23 cellular contexts compared by ENCODE assay signal in the genomic region with DNA sequence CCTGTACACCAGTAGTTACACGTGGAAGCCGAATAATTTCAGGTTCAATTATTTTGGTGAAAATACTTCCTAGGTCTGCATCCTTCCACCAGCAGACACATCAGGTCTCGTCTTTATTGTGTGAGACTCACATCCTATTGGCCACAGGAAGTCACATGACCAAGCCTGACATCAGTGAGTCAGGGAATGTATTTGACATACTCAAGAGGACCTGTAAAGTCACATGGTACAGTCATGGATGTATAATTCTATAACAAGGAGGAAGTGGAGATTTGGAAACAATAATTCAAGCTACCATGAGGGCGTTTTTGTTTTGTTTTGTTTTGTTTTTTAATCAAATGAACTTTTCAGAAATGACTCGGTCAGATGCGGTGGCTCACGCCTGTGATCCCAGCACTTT. TPM values are rescaled to one million over a fixed set of nuclear protein-coding genes. Genes with fewer than 3 reads are reported as not detected.
DNase-seq lines count a peak whose midpoint lies in the region; ATAC-seq and TF ChIP-seq lines count a peak whose summit lies in the region.
"Had no signal": no experiment of that assay in that cellular context is flagged by ENCODE, and none has a peak within 500 bp of the region (broad histone marks: within the 10 kb centered on the region; RNA-seq: fewer than 3 reads in every experiment).

No MANE protein-coding gene starts in this region.

- no peaks in the 10 kb centered on the region for H3K36me3 ChIP-seq in suprapubic skin
- H3K36me3 ChIP-seq: ascending aorta, sigmoid colon, tibial artery had no signal

- H3K27ac ChIP-seq in suprapubic skin, result no peak overlapping the region
- H3K27ac ChIP-seq: ascending aorta, parathyroid adenoma, tibial artery had no signal

- no peak for TF ChIP-seq POLR2A in suprapubic skin (IDR thresholded peaks at IDR 0.05)

- no peak for TF ChIP-seq EP300 in suprapubic skin (IDR thresholded peaks at IDR 0.05)

- 72% methylated on average over 7 of the region's 7 CpGs for WGBS in suprapubic skin

- no peak for TF ChIP-seq CTCF in suprapubic skin (IDR thresholded peaks at IDR 0.05)

- peaks cover 4% of the 10 kb centered on the region for H3K9me3 ChIP-seq in suprapubic skin

- no peaks in the 10 kb centered on the region for H3K27me3 ChIP-seq in suprapubic skin
- H3K27me3 ChIP-seq: ascending aorta, sigmoid colon, tibial artery had no signal

- DNase-seq in H4 (ENCODE audit: low spot score) (peak; percentile 35), MV-4-11 (lab: John Stamatoyannopoulos, UW) (peak; percentile 46), amniotic epithelial cell (ENCODE audit: low read depth) (peak; percentile 61), lung microvascular endothelial cell (ENCODE audit: low read depth in 2 of 2) (peak; percentile 41 to 65), medulla oblongata (ENCODE audit: extremely low spot score) (no peak), suprapubic skin (ENCODE audit: low spot score in 2 of 2) (no peak)
- no peak for DNase-seq in activated CD8-positive, alpha-beta memory T cell treated with anti-CD3 and anti-CD28 coated beads, Interleukin-2, amount 10 ng/mL, durations not matched to agents 7 days and 5 days
- DNase-seq: activated naive CD4-positive, alpha-beta T cell treated with Interleukin-2 at 50 U/mL for 16 hours; activated T-cell treated with anti-CD3 and anti-CD28 coated beads for 4 hours; effector CD8-positive, alpha-beta T cell; H9; hypothalamus; NCI-H1092 treated with DMSO at 0.1 percent for 48 hours; NCI-H2107; NCI-H510A treated with DMSO at 0.1 percent for 48 hours; sigmoid colon; stimulated activated naive B cell treated with anti-CD40 and anti-IgM and Interleukin-4, amounts not matched to agents 10 μg/mL and 1 μg/mL and 100 μg/mL, for 72 hours; T-cell; tibial artery had no signal

- no peak overlapping the region for H3K4me3 ChIP-seq in suprapubic skin
- H3K4me3 ChIP-seq: ascending aorta, sigmoid colon, tibial artery had no signal

- H3K36me3 Mint-ChIP-seq in activated CD8-positive, alpha-beta memory T cell treated with anti-CD3 and anti-CD28 coated beads, Interleukin-2, amount 10 ng/mL, durations not matched to agents 7 days and 5 days, result no peaks in the 10 kb centered on the region
- H3K36me3 Mint-ChIP-seq: IgD-negative memory B cell; natural killer cell treated with Interleukin-12 subunit alpha and Interleukin-12 subunit beta and Interleukin-15 and Interleukin-18, amount 100 ng/mL, for 72 hours; stimulated activated naive B cell treated with anti-CD40 and anti-IgM and Interleukin-4, amounts not matched to agents 10 μg/mL and 1 μg/mL and 100 μg/mL, for 72 hours; T-cell had no signal

- CTCF ChIA-PET in activated CD8-positive, alpha-beta memory T cell treated with anti-CD3 and anti-CD28 coated beads, Interleukin-2, amount 10 ng/mL, durations not matched to agents 7 days and 5 days (lab: Charles Lee), result no interaction called here

- no peak overlapping the region for H3K27ac Mint-ChIP-seq in activated CD8-positive, alpha-beta memory T cell treated with anti-CD3 and anti-CD28 coated beads, Interleukin-2, amount 10 ng/mL, durations not matched to agents 7 days and 5 days
- H3K27ac Mint-ChIP-seq: H9; IgD-negative memory B cell; natural killer cell treated with Interleukin-12 subunit alpha and Interleukin-12 subunit beta and Interleukin-15 and Interleukin-18, amount 100 ng/mL, for 72 hours; stimulated activated naive B cell treated with anti-CD40 and anti-IgM and Interleukin-4, amounts not matched to agents 10 μg/mL and 1 μg/mL and 100 μg/mL, for 72 hours; T-cell had no signal

- H3K4me3 Mint-ChIP-seq in activated CD8-positive, alpha-beta memory T cell treated with anti-CD3 and anti-CD28 coated beads, Interleukin-2, amount 10 ng/mL, durations not matched to agents 7 days and 5 days, result no peak overlapping the region
- H3K4me3 Mint-ChIP-seq: H9; natural killer cell treated with Interleukin-12 subunit alpha and Interleukin-12 subunit beta and Interleukin-15 and Interleukin-18, amount 100 ng/mL, for 72 hours; stimulated activated naive B cell treated with anti-CD40 and anti-IgM and Interleukin-4, amounts not matched to agents 10 μg/mL and 1 μg/mL and 100 μg/mL, for 72 hours; T-cell had no signal

- H3K4me1 Mint-ChIP-seq in activated CD8-positive, alpha-beta memory T cell treated with anti-CD3 and anti-CD28 coated beads, Interleukin-2, amount 10 ng/mL, durations not matched to agents 7 days and 5 days, result peaks cover 12% of the 10 kb centered on the region
- H3K4me1 Mint-ChIP-seq: IgD-negative memory B cell; stimulated activated naive B cell treated with anti-CD40 and anti-IgM and Interleukin-4, amounts not matched to agents 10 μg/mL and 1 μg/mL and 100 μg/mL, for 72 hours; T-cell had no signal

- no peaks in the 10 kb centered on the region for H3K27me3 Mint-ChIP-seq in activated CD8-positive, alpha-beta memory T cell treated with anti-CD3 and anti-CD28 coated beads, Interleukin-2, amount 10 ng/mL, durations not matched to agents 7 days and 5 days

- no peak for ATAC-seq in activated CD8-positive, alpha-beta memory T cell treated with anti-CD3 and anti-CD28 coated beads, Interleukin-2, amount 10 ng/mL, durations not matched to agents 7 days and 5 days
- ATAC-seq: natural killer cell treated with Interleukin-12 subunit alpha and Interleukin-12 subunit beta and Interleukin-15 and Interleukin-18, amount 100 ng/mL, for 72 hours; stimulated activated naive B cell treated with anti-CD40 and anti-IgM and Interleukin-4, amounts not matched to agents 10 μg/mL and 1 μg/mL and 100 μg/mL, for 72 hours; T-cell had no signal

- peaks cover 1% of the 10 kb centered on the region for H3K9me3 Mint-ChIP-seq in activated CD8-positive, alpha-beta memory T cell treated with anti-CD3 and anti-CD28 coated beads, Interleukin-2, amount 10 ng/mL, durations not matched to agents 7 days and 5 days (ENCODE audit: low read depth)

- no peaks in the 10 kb centered on the region for H3K4me1 ChIP-seq in suprapubic skin
- H3K4me1 ChIP-seq: parathyroid adenoma had no signal

RNA-seq across cellular contexts. Expression of gene HIF3A, which starts 9.3 kb away (rescaled TPM):
- not detected in 2 replicates for total RNA-seq in H4 (2014; rRNA removed; shearing (Covaris generic))
- total RNA-seq in lung microvascular endothelial cell (13.5 and 54.6 TPM in 2 replicates), suprapubic skin (10 to 100 TPM in 2 of 4 donors, 1 to 10 TPM in 2; 6.6 to 30.0 (median 18.5) TPM)
- total RNA-seq in activated CD8-positive, alpha-beta memory T cell treated with anti-CD3 and anti-CD28 coated beads, Interleukin-2, amount 10 ng/mL, durations not matched to agents 7 days and 5 days, result not detected
- total RNA-seq: natural killer cell treated with Interleukin-12 subunit alpha and Interleukin-12 subunit beta and Interleukin-15 and Interleukin-18, amount 100 ng/mL, for 72 hours had no signal

RNA-seq across cellular contexts. Expression of gene IGFL1, which starts 58.0 kb away (rescaled TPM):
- total RNA-seq in H4 (2014; rRNA removed; shearing (Covaris generic)), result not detected in 2 replicates
- total RNA-seq in lung microvascular endothelial cell (not detected in 2 replicates), suprapubic skin (not detected)
- total RNA-seq in activated CD8-positive, alpha-beta memory T cell treated with anti-CD3 and anti-CD28 coated beads, Interleukin-2, amount 10 ng/mL, durations not matched to agents 7 days and 5 days, result not detected
- total RNA-seq: ascending aorta; H9; natural killer cell treated with Interleukin-12 subunit alpha and Interleukin-12 subunit beta and Interleukin-15 and Interleukin-18, amount 100 ng/mL, for 72 hours; sigmoid colon; T-cell had no signal

RNA-seq across cellular contexts. Expression of gene PPP5C, which starts 59.3 kb away (rescaled TPM):
- total RNA-seq in H4 (2014; rRNA removed; shearing (Covaris generic)), result 48.7 and 59.1 TPM in 2 replicates
- 55.1 and 61.3 TPM in 2 replicates for total RNA-seq in lung microvascular endothelial cell
- 10 to 100 TPM; 38.2 to 66.0 (median 51.3) TPM for total RNA-seq in suprapubic skin
- 100 to 1,000 TPM in 1 of 2 experiments, 10 to 100 TPM in 1; 99.2 to 110 TPM for total RNA-seq in activated CD8-positive, alpha-beta memory T cell treated with anti-CD3 and anti-CD28 coated beads, Interleukin-2, amount 10 ng/mL, durations not matched to agents 7 days and 5 days

Comparison
In these comparisons a context has a peak if more than half of its experiments do, and no peak if none do; other contexts are left out.
1. DNase-seq: peak in H4 (single experiment), MV-4-11 (single experiment), amniotic epithelial cell (single experiment) and lung microvascular endothelial cell (2 of 2); none in medulla oblongata (single experiment), suprapubic skin (0 of 2) and activated CD8-positive, alpha-beta memory T cell treated with anti-CD3 and anti-CD28 coated beads, Interleukin-2, amount 10 ng/mL, durations not matched to agents 7 days and 5 days (single experiment).